In genomic region chr10:98589007-98589406, GRCh38 we compare ENCODE assay signal across 26 cellular contexts.
DNase-seq lines count a peak whose midpoint lies in the region; ATAC-seq and TF ChIP-seq lines count a peak whose summit lies in the region.
"Had no signal": no experiment of that assay in that cellular context is flagged by ENCODE, and none has a peak within 500 bp of the region (broad histone marks: within the 10 kb centered on the region; RNA-seq: fewer than 3 reads in every experiment).

No MANE protein-coding gene starts in this region.

- H3K4me3 Mint-ChIP-seq in nephron = no peak overlapping the region
- H3K4me3 Mint-ChIP-seq: neural progenitor cell; T-helper 2 cell treated with Interferon-gamma antibody and Interleukin-4, amounts not matched to agents 5 μg/mL and 100 μg/mL, for 36 hours; WTC11 had no signal

- H3K9me3 ChIP-seq in gastrocnemius medialis (no peaks in the 10 kb centered on the region), WERI-Rb-1 (ENCODE audit: severe bottlenecking) (no peaks in the 10 kb centered on the region)
- H3K9me3 ChIP-seq: esophagus muscularis mucosa, heart right ventricle, prostate gland, SK-N-SH, upper lobe of right lung had no signal

- in situ Hi-C loops in gastrocnemius medialis (cut with MboI; ENCODE audit: low sequenced_read_pairs in 4 of 4) = no loop called here

- peak overlapping the region in 2 of 3 experiments; percentile 54 to 93 for H3K27ac Mint-ChIP-seq in nephron
- H3K27ac Mint-ChIP-seq: neural progenitor cell; T-helper 2 cell treated with Interferon-gamma antibody and Interleukin-4, amounts not matched to agents 5 μg/mL and 100 μg/mL, for 36 hours; WTC11 had no signal

- no peaks in the 10 kb centered on the region for H3K9me3 Mint-ChIP-seq in nephron
- H3K9me3 Mint-ChIP-seq: neural progenitor cell; T-helper 2 cell treated with Interferon-gamma antibody and Interleukin-4, amounts not matched to agents 5 μg/mL and 100 μg/mL, for 36 hours; WTC11 had no signal

- no peaks in the 10 kb centered on the region for H3K27me3 ChIP-seq in gastrocnemius medialis
- peaks cover 61% of the 10 kb centered on the region for H3K27me3 ChIP-seq in WERI-Rb-1 (ENCODE audit: insufficient read depth, low read depth, severe bottlenecking)
- H3K27me3 ChIP-seq: cardiac muscle cell, esophagus muscularis mucosa, heart right ventricle, neural progenitor cell, upper lobe of right lung had no signal

- no peaks in the 10 kb centered on the region for H3K36me3 Mint-ChIP-seq in nephron (ENCODE audit: low read depth)
- H3K36me3 Mint-ChIP-seq: neural progenitor cell, WTC11 had no signal

- H3K4me3 ChIP-seq in AG10803 (ENCODE audit: low read length) (no peak overlapping the region), gastrocnemius medialis (no peak overlapping the region), WERI-Rb-1 (ENCODE audit: low read depth, low read length) (no peak overlapping the region)
- H3K4me3 ChIP-seq: cardiac muscle cell, esophagus muscularis mucosa, heart right ventricle, neural progenitor cell, prostate gland, upper lobe of right lung had no signal

- H3K4me1 ChIP-seq in gastrocnemius medialis = no peaks in the 10 kb centered on the region
- H3K4me1 ChIP-seq: neural progenitor cell, prostate gland, upper lobe of right lung had no signal

- H3K36me3 ChIP-seq in gastrocnemius medialis (no peaks in the 10 kb centered on the region), WERI-Rb-1 (no peaks in the 10 kb centered on the region)
- H3K36me3 ChIP-seq: cardiac muscle cell, esophagus muscularis mucosa, heart right ventricle, neural progenitor cell, prostate gland, upper lobe of right lung had no signal

- intact Hi-C loops in gastrocnemius medialis (cut with DNase I; ENCODE audit: low total_unique reads) = no loop called here

- ATAC-seq in gastrocnemius medialis = no peak
- ATAC-seq: heart right ventricle, upper lobe of right lung, WTC11 had no signal

- H3K27me3 Mint-ChIP-seq in nephron (ENCODE audit: low read depth) = no peaks in the 10 kb centered on the region

- H3K27ac ChIP-seq in caudate nucleus (ENCODE audit: low read depth, low read length) (peak overlapping the region; percentile 80), gastrocnemius medialis (no peak overlapping the region), WERI-Rb-1 (no peak overlapping the region)
- H3K27ac ChIP-seq: heart right ventricle, KMS-11, neural progenitor cell, prostate gland, upper lobe of right lung had no signal

- TF ChIP-seq CTCF in AG10803 (conservative IDR thresholded peaks at IDR 0.05; ENCODE audit: low read length) (no peak), nephron (IDR thresholded peaks at IDR 0.05; ENCODE audit: unreplicated experiment in 3 of 3) (no peak), gastrocnemius medialis (IDR thresholded peaks at IDR 0.05 in 4 of 5, conservative IDR thresholded peaks at IDR 0.05 in 1 of 5) (no peak), WERI-Rb-1 (IDR thresholded peaks at IDR 0.05; ENCODE audit: low read depth, low read length) (no peak)

- peaks cover 32% of the 10 kb centered on the region for H3K4me1 Mint-ChIP-seq in nephron
- H3K4me1 Mint-ChIP-seq: neural progenitor cell, WTC11 had no signal

- no peak for TF ChIP-seq POLR2A in gastrocnemius medialis (IDR thresholded peaks at IDR 0.05)

- peak; percentile 71 for DNase-seq in AG10803 (ENCODE audit: low read depth)
- peak; percentile 46 for DNase-seq in HCEC 1CT
- peak in 6 of 61 donors; percentile 5 to 40 (median 12) for DNase-seq in caudate nucleus (lab: John Stamatoyannopoulos, UW)
- DNase-seq in gastrocnemius medialis = no peak
- no peak for DNase-seq in WERI-Rb-1
- no peak for DNase-seq in kidney tubule cell (ENCODE audit: low spot score)
- no peak for DNase-seq in NCI-H1694 (lab: John Stamatoyannopoulos, UW)
- DNase-seq: ACHN; activated CD4-positive, alpha-beta T cell treated with anti-CD3 and anti-CD28 coated beads, Interleukin-2, amount 50 U/mL, for 48 hours; activated gamma-delta T cell treated with Interleukin-2 at 50 U/mL for 16 hours; amniotic stem cell; heart right ventricle; NCI-H1092; NCI-H2029 treated with DMSO at 0.1 percent for 48 hours; NCI-H446; SK-N-SH; stimulated activated CD4-positive, alpha-beta T cell treated with anti-CD3 and anti-CD28 coated beads, Interleukin-4, amount 100 ng/mL, for 4 hours; upper lobe of right lung had no signal

Comparison
In these comparisons a context has a peak if more than half of its experiments do, and no peak if none do; other contexts are left out.
1. DNase-seq: peak in AG10803 (single experiment) and HCEC 1CT (single experiment); none in gastrocnemius medialis (0 of 2), WERI-Rb-1 (single experiment), kidney tubule cell (single experiment) and NCI-H1694 (single experiment).